ENCODE assay signal across 12 cellular contexts in genomic region chr20:45100563-45101245, GRCh38. TPM values are rescaled to one million over a fixed set of nuclear protein-coding genes. Genes with fewer than 3 reads are reported as not detected.
DNase-seq lines count a peak whose midpoint lies in the region; ATAC-seq lines count a peak whose summit lies in the region.
"Had no signal": no experiment of that assay in that cellular context is flagged by ENCODE, and none has a peak within 500 bp of the region (broad histone marks: within the 10 kb centered on the region; RNA-seq: fewer than 3 reads in every experiment).

Gene KCNS1 (minus strand): TSS chr20:45101127. CDS start chr20:45099236, 1,891 bp downstream.

- DNase-seq in MV-4-11 (lab: John Stamatoyannopoulos, UW) (peak; percentile 16), mucosa of gallbladder (ENCODE audit: low spot score) (peak; percentile 53), NCI-H187 (lab: John Stamatoyannopoulos, UW) (no peak), NCI-H1105 treated with DMSO at 0.1 percent for 48 hours (lab: John Stamatoyannopoulos, UW) (no peak)
- no peak for DNase-seq in effector CD8-positive, alpha-beta T cell (lab: John Stamatoyannopoulos, UW)
- DNase-seq: heart left ventricle; stimulated activated CD4-positive, alpha-beta T cell treated with anti-CD3 and anti-CD28 coated beads, Interleukin-2, amount 100 ng/mL, for 48 hours had no signal

- H4K20me1 ChIP-seq in BLaER1 treated with 17β-estradiol and CSF1 and Interleukin-3, amounts not matched to agents 10 nM and 100 nM: peaks cover 0 to 19% (median 0%) of the 10 kb centered on the region in 11 experiments; a peak in 3 of 22 replicates

- no peaks in the 10 kb centered on the region for H3K9me3 ChIP-seq in BLaER1 treated with 17β-estradiol and CSF1 and Interleukin-3, amounts not matched to agents 10 nM and 100 nM (replicated peaks in 1 of 11)
- no peaks in the 10 kb centered on the region for H3K9me3 ChIP-seq in ectodermal cell (ENCODE audit: control insufficient read depth, low read length)
- H3K9me3 ChIP-seq: SJSA1 had no signal

- no peaks in the 10 kb centered on the region for H3K36me3 ChIP-seq in BLaER1 treated with 17β-estradiol and CSF1 and Interleukin-3, amounts not matched to agents 10 nM and 100 nM
- no peaks in the 10 kb centered on the region for H3K36me3 ChIP-seq in ectodermal cell (ENCODE audit: control insufficient read depth, insufficient read depth, low read length)
- H3K36me3 ChIP-seq: heart left ventricle, SJSA1 had no signal

- ATAC-seq in GM21528 (IDR thresholded peaks at IDR 0.05; ENCODE audit: low FRiP score, unreplicated experiment): no peak

- H3K9ac ChIP-seq in BLaER1 treated with 17β-estradiol and CSF1 and Interleukin-3, amounts not matched to agents 10 nM and 100 nM: peak within 1 kb of the TSS in 8 of 11 experiments; percentile 21 to 51 (median 46); a peak in 11 of 22 replicates

- H3K27me3 ChIP-seq in BLaER1 treated with 17β-estradiol and CSF1 and Interleukin-3, amounts not matched to agents 10 nM and 100 nM: peaks cover 25 to 33% (median 30%) of the 10 kb centered on the region in 11 experiments
- peaks cover 42% of the 10 kb centered on the region for H3K27me3 ChIP-seq in ectodermal cell (ENCODE audit: control insufficient read depth, insufficient read depth, low read length, poor library complexity, severe bottlenecking)
- H3K27me3 ChIP-seq: SJSA1 had no signal

- WGBS in ectodermal cell, 2 experiments: 8 to 9% methylated on average over 38 of the region's 38 CpGs

- peak within 1 kb of the TSS in 7 of 10 experiments; percentile 21 to 61 (median 35); a peak in 10 of 20 replicates for H3K4me3 ChIP-seq in BLaER1 treated with 17β-estradiol and CSF1 and Interleukin-3, amounts not matched to agents 10 nM and 100 nM
- peak within 1 kb of the TSS; percentile 3 for H3K4me3 ChIP-seq in ectodermal cell (ENCODE audit: insufficient read depth, low read depth, low read length)
- H3K4me3 ChIP-seq: SJSA1 had no signal

- peak within 1 kb of the TSS; percentile 55 to 93 (median 71) for H3K4me2 ChIP-seq in BLaER1 treated with 17β-estradiol and CSF1 and Interleukin-3, amounts not matched to agents 10 nM and 100 nM

- H3K4me1 ChIP-seq in BLaER1 treated with 17β-estradiol and CSF1 and Interleukin-3, amounts not matched to agents 10 nM and 100 nM: peaks cover 14 to 30% (median 28%) of the 10 kb centered on the region in 10 experiments
- H3K4me1 ChIP-seq in ectodermal cell (ENCODE audit: control insufficient read depth, insufficient read depth, low read length): no peaks in the 10 kb centered on the region

- H3K27ac ChIP-seq in BLaER1 treated with 17β-estradiol and CSF1 and Interleukin-3, amounts not matched to agents 10 nM and 100 nM: no peak within 1 kb of the TSS
- H3K27ac ChIP-seq in ectodermal cell (ENCODE audit: insufficient read depth, low read depth, low read length, poor library complexity, severe bottlenecking): no peak within 1 kb of the TSS
- H3K27ac ChIP-seq: heart left ventricle, SJSA1 had no signal

RNA-seq across cellular contexts. Expression of gene KCNS1, which starts in this region (rescaled TPM):
- 0.19 TPM for polyA plus RNA-seq in ectodermal cell (2013, experiment 1 of 4)
- polyA plus RNA-seq in ectodermal cell (2013, experiment 2 of 4): 0.07 TPM
- 0.11 TPM for polyA plus RNA-seq in ectodermal cell (2013, experiment 3 of 4)
- polyA plus RNA-seq in ectodermal cell (2013, experiment 4 of 4): 0.08 TPM
- 11.2 TPM for total RNA-seq in mucosa of gallbladder
- total RNA-seq: Daoy, SJSA1 had no signal

Comparison
In these comparisons a context has a peak if more than half of its experiments do, and no peak if none do; other contexts are left out.
1. DNase-seq: peak in MV-4-11 (single experiment) and mucosa of gallbladder (single experiment); none in NCI-H187 (0 of 2), NCI-H1105 treated with DMSO at 0.1 percent for 48 hours (single experiment) and effector CD8-positive, alpha-beta T cell (single experiment).